Comparison of ENCODE assay signal across 8 cellular contexts in genomic region chr19:55407625-55408319, GRCh38. TPM values are rescaled to one million over a fixed set of nuclear protein-coding genes. Genes with fewer than 3 reads are reported as not detected.
DNase-seq lines count a peak whose midpoint lies in the region; ATAC-seq and TF ChIP-seq lines count a peak whose summit lies in the region.

Gene UBE2S, minus strand, starts transcription at chr19:55407788. Its CDS starts 199 bp downstream, at chr19:55407589.

- peak within 1 kb of the TSS; percentile 99 for H2AFZ ChIP-seq in ACC112 (ENCODE audit: low read length, unreplicated experiment)

- H3K4me3 ChIP-seq in ACC112 (ENCODE audit: low read depth, low read length) (peak within 1 kb of the TSS; percentile 84), breast epithelium (peak within 1 kb of the TSS; percentile 94 to 95 (median 95)), iPS-18c (ENCODE audit: insufficient read depth, low read depth, low read length) (peak within 1 kb of the TSS; percentile 84), skin epidermis (peak within 1 kb of the TSS; percentile 68 to 99 (median 79))

- peaks cover 17% of the 10 kb centered on the region for H3K4me1 ChIP-seq in ACC112 (ENCODE audit: control insufficient read depth, insufficient read depth, low read length, unreplicated experiment)
- peaks cover 4 to 10% of the 10 kb centered on the region in 2 donors for H3K4me1 ChIP-seq in breast epithelium

- TF ChIP-seq CTCF in VCaP (conservative IDR thresholded peaks at IDR 0.05) (no peak), breast epithelium (IDR thresholded peaks at IDR 0.05) (no peak)

- TF ChIP-seq POLR2A in breast epithelium (IDR thresholded peaks at IDR 0.05) = peak; percentile 34

- peaks cover 42% of the 10 kb centered on the region for H3K79me2 ChIP-seq in ACC112 (ENCODE audit: control insufficient read depth, insufficient read depth, low read length, unreplicated experiment)

- H3K27ac ChIP-seq in ACC112 (ENCODE audit: low read depth, low read length) (peak within 1 kb of the TSS; percentile 98), VCaP (peak within 1 kb of the TSS; percentile 96), breast epithelium (peak within 1 kb of the TSS; percentile 93 to 99), skin epidermis (peak within 1 kb of the TSS; percentile 68 to 100 (median 98))

- H3K27me3 ChIP-seq in ACC112 (ENCODE audit: insufficient read depth, low read length) (no peaks in the 10 kb centered on the region), breast epithelium (no peaks in the 10 kb centered on the region)

- H3K36me3 ChIP-seq in ACC112 (ENCODE audit: insufficient read depth, low read length) (peaks cover 8% of the 10 kb centered on the region; the same call in 1 of the 2 replicates), breast epithelium (no peaks in the 10 kb centered on the region)

- H3K9me3 ChIP-seq in breast epithelium (no peaks in the 10 kb centered on the region), iPS-18c (ENCODE audit: control insufficient read depth, insufficient read depth, low read length) (peaks cover 7% of the 10 kb centered on the region)

- DNase-seq in NCI-H2196 treated with DMSO at 0.1 percent for 48 hours (lab: John Stamatoyannopoulos, UW; ENCODE audit: unreplicated experiment) (peak; percentile 98), breast epithelium (ENCODE audit: low spot score in 2 of 2) (peak; percentile 98)

- ATAC-seq in GM18870 (IDR thresholded peaks at IDR 0.05; ENCODE audit: unreplicated experiment) = peak; percentile 77
- ATAC-seq in HG03135 (IDR thresholded peaks at IDR 0.05; ENCODE audit: unreplicated experiment) = peak; percentile 83

- intact Hi-C loops in breast epithelium (cut with DNase I; ENCODE audit: low total_unique reads) = no loop called here

RNA-seq across cellular contexts. Expression of gene UBE2S, which starts in this region (rescaled TPM):
- total RNA-seq in breast epithelium = 1 to 10 TPM; 7.2 to 9.0 (median 8.9) TPM

Comparison
In these comparisons a context has a peak if more than half of its experiments do, and no peak if none do; other contexts are left out.
1. Peak in every context shown above with its lines: DNase-seq, ATAC-seq, H3K4me3 ChIP-seq and H3K27ac ChIP-seq.